ENCODE assay signal across 15 cellular contexts in genomic region chr3:194100856-194101390, GRCh38. TPM values are rescaled to one million over a fixed set of nuclear protein-coding genes. Genes with fewer than 3 reads are reported as not detected.
DNase-seq lines count a peak whose midpoint lies in the region; ATAC-seq, FAIRE-seq and TF ChIP-seq lines count a peak whose summit lies in the region.
"Had no signal": no experiment of that assay in that cellular context is flagged by ENCODE, and none has a peak within 500 bp of the region (broad histone marks: within the 10 kb centered on the region; RNA-seq: fewer than 3 reads in every experiment).

No MANE protein-coding gene starts in this region.

- ATAC-seq in GM21423 (IDR thresholded peaks at IDR 0.05; ENCODE audit: unreplicated experiment) (peak; percentile 77), HG03103 (IDR thresholded peaks at IDR 0.05; ENCODE audit: low read depth, unreplicated experiment) (peak; percentile 63), WTC11 (no peak), omental fat pad (ENCODE audit: low FRiP score) (no peak)

- no peak overlapping the region for H3K4me3 ChIP-seq in bronchial epithelial cell (ENCODE audit: low read depth, low read length)
- H3K4me3 ChIP-seq: upper lobe of left lung had no signal

- no peaks in the 10 kb centered on the region for H3K9me3 Mint-ChIP-seq in WTC11
- H3K9me3 Mint-ChIP-seq in T-helper 2 cell treated with Interferon-gamma antibody and Interleukin-4, amounts not matched to agents 5 μg/mL and 100 μg/mL, for 36 hours = no peaks in the 10 kb centered on the region
- H3K9me3 Mint-ChIP-seq: dendritic cell treated with granulocyte-macrophage colony-stimulating factor and Interleukin-4, amounts not matched to agents 40 ng/mL and 50 ng/mL, for 4 days; nephron had no signal

- no peaks in the 10 kb centered on the region for H3K36me3 ChIP-seq in bronchial epithelial cell (ENCODE audit: control insufficient read depth, insufficient read depth, low read length)
- H3K36me3 ChIP-seq: upper lobe of left lung had no signal

- H3K4me1 Mint-ChIP-seq in WTC11 = peaks cover 23% of the 10 kb centered on the region
- peaks cover 17% of the 10 kb centered on the region for H3K4me1 Mint-ChIP-seq in T-helper 2 cell treated with Interferon-gamma antibody and Interleukin-4, amounts not matched to agents 5 μg/mL and 100 μg/mL, for 36 hours (ENCODE audit: low read depth)

- H3K27me3 ChIP-seq in bronchial epithelial cell (ENCODE audit: control insufficient read depth, insufficient read depth, low read length) = peaks cover 2% of the 10 kb centered on the region
- H3K27me3 ChIP-seq: upper lobe of left lung had no signal

- H3K27ac Mint-ChIP-seq in WTC11 = no peak overlapping the region
- H3K27ac Mint-ChIP-seq in T-helper 2 cell treated with Interferon-gamma antibody and Interleukin-4, amounts not matched to agents 5 μg/mL and 100 μg/mL, for 36 hours = no peak overlapping the region
- H3K27ac Mint-ChIP-seq: nephron had no signal

- POLR2A ChIA-PET in WTC11 (lab: Charles Lee) = interaction anchor here (0.6 kb wide), 1 partner anchor 512 kb away, joined by 3 read pairs; no protein-coding TSS in a partner anchor

- H3K36me3 Mint-ChIP-seq in WTC11 = no peaks in the 10 kb centered on the region
- no peaks in the 10 kb centered on the region for H3K36me3 Mint-ChIP-seq in T-helper 2 cell treated with Interferon-gamma antibody and Interleukin-4, amounts not matched to agents 5 μg/mL and 100 μg/mL, for 36 hours (ENCODE audit: low read depth)

- TF ChIP-seq CTCF in bronchial epithelial cell (IDR thresholded peaks at IDR 0.05; ENCODE audit: insufficient read depth, low read length, severe bottlenecking) = no peak
- no peak for TF ChIP-seq CTCF in WTC11 (IDR thresholded peaks at IDR 0.05)
- no peak for TF ChIP-seq CTCF in omental fat pad (IDR thresholded peaks at IDR 0.05)

- FAIRE-seq in GM18507 (lab: Jason Lieb, UNC) = peak; percentile 96
- peak; percentile 36 for FAIRE-seq in bronchial epithelial cell (lab: Jason Lieb, UNC)

- CTCF ChIA-PET in WTC11 (lab: Charles Lee) = interaction anchor here (0.6 kb wide), 1 partner anchor 30 kb away, joined by 3 read pairs; no protein-coding TSS in a partner anchor

- H3K27me3 Mint-ChIP-seq in WTC11 (ENCODE audit: low read depth) = peaks cover 6% of the 10 kb centered on the region
- peaks cover 49% of the 10 kb centered on the region for H3K27me3 Mint-ChIP-seq in T-helper 2 cell treated with Interferon-gamma antibody and Interleukin-4, amounts not matched to agents 5 μg/mL and 100 μg/mL, for 36 hours (ENCODE audit: low read depth)

- no peak overlapping the region for H3K4me3 Mint-ChIP-seq in WTC11
- no peak overlapping the region for H3K4me3 Mint-ChIP-seq in T-helper 2 cell treated with Interferon-gamma antibody and Interleukin-4, amounts not matched to agents 5 μg/mL and 100 μg/mL, for 36 hours
- H3K4me3 Mint-ChIP-seq: dendritic cell treated with granulocyte-macrophage colony-stimulating factor and Interleukin-4, amounts not matched to agents 40 ng/mL and 50 ng/mL, for 4 days; nephron had no signal

- DNase-seq in GM18507 (ENCODE audit: extremely low spot score, insufficient read length, low read depth) (peak; percentile 64), bronchial epithelial cell (ENCODE audit: low read depth) (no peak), occipital lobe (lab: John Stamatoyannopoulos, UW) (no peak), WTC11 (ENCODE audit: low spot score) (no peak), omental fat pad (ENCODE audit: low spot score) (no peak)
- no peak for DNase-seq in T-helper 2 cell treated with Interferon-gamma antibody and Interleukin-4, amounts not matched to agents 5 μg/mL and 100 μg/mL, for 36 hours (ENCODE audit: low spot score)
- DNase-seq: activated effector memory CD4-positive, alpha-beta T cell treated with Interleukin-2 at 50 U/mL for 16 hours; hypothalamus; NCI-H187; SW 1271; upper lobe of left lung had no signal

TF ChIP-seq in WTC11, 78 proteins besides CTCF, POLR2A, EP300 and RAD21:
- TF ChIP-seq ZNF121 (CRISPR knock-in tag; IDR thresholded peaks at IDR 0.05) = no peak
- no peak for TF ChIP-seq ZNF416 (CRISPR knock-in tag; IDR thresholded peaks at IDR 0.05)
- TF ChIP-seq FOXP4 (CRISPR knock-in tag; IDR thresholded peaks at IDR 0.05) = no peak

RNA-seq across cellular contexts. Expression of gene HES1, which starts 35.0 kb away (rescaled TPM):
- 46.6 and 87.8 TPM in 2 replicates for total RNA-seq in bronchial epithelial cell
- 13.6 TPM for total RNA-seq in occipital lobe
- total RNA-seq in WTC11 (2021) = 28.4 to 65.9 TPM (median 62.3 TPM) in 3 replicates
- total RNA-seq in omental fat pad = 10 to 100 TPM in 3 of 4 donors, 1 to 10 TPM in 1; 8.3 to 23.9 (median 12.7) TPM

Comparison
In these comparisons a context has a peak if more than half of its experiments do, and no peak if none do; other contexts are left out.
1. ATAC-seq: peak in GM21423 (single experiment) and HG03103 (single experiment); none in WTC11 (single experiment) and omental fat pad (single experiment).